ENCODE assay signal across 15 cellular contexts in genomic region chr3:63255819-63256218, GRCh38. TPM values are rescaled to one million over a fixed set of nuclear protein-coding genes. Genes with fewer than 3 reads are reported as not detected.
"Had no signal": no experiment of that assay in that cellular context is flagged by ENCODE, and none has a peak within 500 bp of the region (broad histone marks: within the 10 kb centered on the region; RNA-seq: fewer than 3 reads in every experiment).

No MANE protein-coding gene starts in this region.

RNA-seq across cellular contexts. Expression of gene SYNPR, which starts 22.3 kb away (rescaled TPM):
- total RNA-seq: naive thymus-derived CD8-positive, alpha-beta T cell; natural killer cell treated with Interleukin-12 subunit alpha and Interleukin-12 subunit beta and Interleukin-15 and Interleukin-18, amount 100 ng/mL, for 72 hours; neural crest cell; omental fat pad; osteocyte; posterior vena cava; prostate gland; pulmonary artery endothelial cell; sciatic nerve; smooth muscle cell; spleen; suprapubic skin; testis; transverse colon; upper lobe of right lung had no signal
